ENCODE assay signal across 26 cellular contexts in genomic region chr11:20208622-20209090, GRCh38. TPM values are rescaled to one million over a fixed set of nuclear protein-coding genes. Genes with fewer than 3 reads are reported as not detected.
"Had no signal": no experiment of that assay in that cellular context is flagged by ENCODE, and none has a peak within 500 bp of the region (broad histone marks: within the 10 kb centered on the region; RNA-seq: fewer than 3 reads in every experiment).

No MANE protein-coding gene starts in this region.

- H3K9me3 ChIP-seq: body of pancreas, gastrocnemius medialis, left lung, prostate gland, upper lobe of right lung had no signal

- H3K27me3 ChIP-seq: body of pancreas had no signal

- H3K9me3 Mint-ChIP-seq: activated CD8-positive, alpha-beta T cell treated with anti-CD3 and anti-CD28 coated beads for 36 hours; activated T-helper 17 cell treated with anti-CD3 and anti-CD28 coated beads, Interleukin-2, amount 50 U/mL, for 72 hours; T-cell had no signal

- H3K4me1 ChIP-seq: gastrocnemius medialis, left lung, prostate gland, upper lobe of right lung had no signal

- ATAC-seq: activated CD8-positive, alpha-beta T cell treated with anti-CD3 and anti-CD28 coated beads for 36 hours; activated T-helper 17 cell treated with anti-CD3 and anti-CD28 coated beads, Interleukin-2, amount 50 U/mL, for 72 hours; body of pancreas; gastrocnemius medialis; right cardiac atrium; stimulated activated naive B cell treated with anti-CD40 and anti-IgM and Interleukin-4, amounts not matched to agents 10 μg/mL and 1 μg/mL and 100 μg/mL, for 72 hours; T-cell had no signal

- H3K4me3 ChIP-seq: body of pancreas, gastrocnemius medialis, left lung, prostate gland, upper lobe of right lung had no signal

- DNase-seq: activated CD4-positive, alpha-beta T cell treated with anti-CD3 and anti-CD28 coated beads, Interleukin-2, amount 10 ng/mL, durations not matched to agents 24 days and 14 days; activated CD8-positive, alpha-beta T cell treated with anti-CD3 and anti-CD28 coated beads for 36 hours; activated naive CD4-positive, alpha-beta T cell; activated naive CD8-positive, alpha-beta T cell treated with anti-CD3 and anti-CD28 coated beads for 36 hours; activated T-cell treated with anti-CD3 and anti-CD28 coated beads, Interleukin-2, amount 50 U/mL, for 1 hour; body of pancreas; gastrocnemius medialis; midbrain; right cardiac atrium; small intestine; stimulated activated CD4-positive, alpha-beta T cell treated with anti-CD3 and anti-CD28 coated beads, Interleukin-4, amount 100 ng/mL, for 4 hours; stimulated activated naive B cell treated with anti-CD40 and anti-IgM and Interleukin-4, amounts not matched to agents 10 μg/mL and 1 μg/mL and 100 μg/mL, for 72 hours; T-cell; T-helper 9 cell had no signal

- H3K27ac ChIP-seq: body of pancreas, gastrocnemius medialis, left lung, prostate gland, upper lobe of right lung had no signal

- H3K27ac Mint-ChIP-seq: activated CD4-positive, alpha-beta T cell treated with anti-CD3 and anti-CD28 coated beads, Interleukin-2, amount 10 ng/mL, durations not matched to agents 24 days and 14 days; activated CD8-positive, alpha-beta T cell treated with anti-CD3 and anti-CD28 coated beads for 36 hours; activated naive CD8-positive, alpha-beta T cell treated with anti-CD3 and anti-CD28 coated beads for 36 hours; activated T-helper 17 cell treated with anti-CD3 and anti-CD28 coated beads, Interleukin-2, amount 50 U/mL, for 72 hours; nephron; stimulated activated naive B cell treated with anti-CD40 and anti-IgM and Interleukin-4, amounts not matched to agents 10 μg/mL and 1 μg/mL and 100 μg/mL, for 72 hours; T-cell had no signal

- H3K4me3 Mint-ChIP-seq: activated CD4-positive, alpha-beta T cell treated with anti-CD3 and anti-CD28 coated beads, Interleukin-2, amount 10 ng/mL, durations not matched to agents 24 days and 14 days; activated CD8-positive, alpha-beta T cell treated with anti-CD3 and anti-CD28 coated beads for 36 hours; activated naive CD8-positive, alpha-beta T cell treated with anti-CD3 and anti-CD28 coated beads for 36 hours; activated T-helper 17 cell treated with anti-CD3 and anti-CD28 coated beads, Interleukin-2, amount 50 U/mL, for 72 hours; stimulated activated naive B cell treated with anti-CD40 and anti-IgM and Interleukin-4, amounts not matched to agents 10 μg/mL and 1 μg/mL and 100 μg/mL, for 72 hours; T-cell had no signal

- H3K4me1 Mint-ChIP-seq: activated CD4-positive, alpha-beta T cell treated with anti-CD3 and anti-CD28 coated beads, Interleukin-2, amount 10 ng/mL, durations not matched to agents 24 days and 14 days; activated T-helper 17 cell treated with anti-CD3 and anti-CD28 coated beads, Interleukin-2, amount 50 U/mL, for 72 hours; stimulated activated naive B cell treated with anti-CD40 and anti-IgM and Interleukin-4, amounts not matched to agents 10 μg/mL and 1 μg/mL and 100 μg/mL, for 72 hours had no signal

- H3K36me3 ChIP-seq: gastrocnemius medialis, left lung, prostate gland, upper lobe of right lung had no signal

- H3K36me3 Mint-ChIP-seq: activated naive CD8-positive, alpha-beta T cell treated with anti-CD3 and anti-CD28 coated beads for 36 hours; stimulated activated naive B cell treated with anti-CD40 and anti-IgM and Interleukin-4, amounts not matched to agents 10 μg/mL and 1 μg/mL and 100 μg/mL, for 72 hours; T-cell had no signal

RNA-seq across cellular contexts. Expression of gene DBX1, which starts 48.4 kb away (rescaled TPM):
- total RNA-seq: activated CD4-positive, alpha-beta T cell treated with anti-CD3 and anti-CD28 coated beads, Interleukin-2, amount 10 ng/mL, durations not matched to agents 24 days and 14 days; activated CD8-positive, alpha-beta T cell treated with anti-CD3 and anti-CD28 coated beads for 36 hours; activated naive CD8-positive, alpha-beta T cell treated with anti-CD3 and anti-CD28 coated beads for 36 hours; activated T-helper 17 cell treated with anti-CD3 and anti-CD28 coated beads, Interleukin-2, amount 50 U/mL, for 72 hours; body of pancreas; cardiac septum; dermis microvascular lymphatic vessel endothelial cell; gastrocnemius medialis; kidney; left lung; lung microvascular endothelial cell; osteocyte; prostate gland; right cardiac atrium; T-cell; upper lobe of right lung had no signal
- polyA plus RNA-seq: esophagus, right cardiac atrium, small intestine, thymus had no signal
